ENCODE assay signal across 17 cellular contexts in genomic region chr1:247105966-247106365, GRCh38. TPM values are rescaled to one million over a fixed set of nuclear protein-coding genes. Genes with fewer than 3 reads are reported as not detected.
A peak's percentile ranks its signal among the peaks of the same experiment; 100 is the strongest.
DNase-seq lines count a peak whose midpoint lies in the region; ATAC-seq and TF ChIP-seq lines count a peak whose summit lies in the region.
"Had no signal": no experiment of that assay in that cellular context is flagged by ENCODE, and none has a peak within 500 bp of the region (broad histone marks: within the 10 kb centered on the region; RNA-seq: fewer than 3 reads in every experiment).

No MANE protein-coding gene starts in this region.

- no peak overlapping the region for H3K4ac ChIP-seq in mesendoderm (ENCODE audit: low read depth, low read length)

- no peak for DNase-seq in CD4-positive, alpha-beta T cell
- DNase-seq in activated B cell treated with CpG ODN at 0.5 μM for 24 hours (no peak), mesendoderm (no peak), progenitor cell of endocrine pancreas (ENCODE audit: low spot score, unreplicated experiment) (no peak)
- no peak for DNase-seq in activated CD4-positive, alpha-beta T cell treated with anti-CD3 and anti-CD28 coated beads for 4 hours
- DNase-seq: C1 segment of cervical spinal cord, COR-L47, DMS153, DMS79 treated with DMSO at 0.1 percent for 48 hours, EL, HCEC 1CT, HFFc6, IMR-90 had no signal

- peaks cover 21% of the 10 kb centered on the region for H3K9me3 ChIP-seq in CD4-positive, alpha-beta T cell (ENCODE audit: control insufficient read depth, low read length)

- peak overlapping the region; percentile 32 for H3K18ac ChIP-seq in mesendoderm (ENCODE audit: low read length)

- H3K56ac ChIP-seq in mesendoderm (ENCODE audit: low read length): no peak overlapping the region

- peaks cover 17% of the 10 kb centered on the region for H3K79me2 ChIP-seq in mesendoderm (ENCODE audit: control insufficient read depth, insufficient read depth, low read length)

- no peak overlapping the region for H4K8ac ChIP-seq in mesendoderm (ENCODE audit: low read depth, low read length)

- H3K9me3 Mint-ChIP-seq in CD4-positive, alpha-beta T cell: no peaks in the 10 kb centered on the region
- H3K9me3 Mint-ChIP-seq in activated B cell treated with CpG ODN at 0.5 μM for 24 hours (peaks cover 17% of the 10 kb centered on the region), progenitor cell of endocrine pancreas (ENCODE audit: low read depth) (peaks cover 15% of the 10 kb centered on the region)

- no peak overlapping the region for H2BK15ac ChIP-seq in mesendoderm (replicated peaks; ENCODE audit: low read depth)

- intact Hi-C loops in CD4-positive, alpha-beta T cell (cut with DNase I, micrococcal nuclease): loop anchor here in 1 of 2 experiments (5.0 to 10.0 kb wide), 4 partner anchors 34 to 599 kb away; partner anchors contain the start of genes CNST, SMYD3 and TFB2M
- intact Hi-C loops in activated B cell treated with CpG ODN at 0.5 μM for 24 hours (cut with micrococcal nuclease): loop anchor here (10.0 kb wide), 1 partner anchor 541 kb away; the partner anchor contains the start of genes CNST and TFB2M

- peak overlapping the region; percentile 35 for H3K4me3 Mint-ChIP-seq in CD4-positive, alpha-beta T cell
- H3K4me3 Mint-ChIP-seq in activated B cell treated with CpG ODN at 0.5 μM for 24 hours: peak overlapping the region; percentile 19
- peak overlapping the region; percentile 29 for H3K4me3 Mint-ChIP-seq in progenitor cell of endocrine pancreas (ENCODE audit: low read depth)
- H3K4me3 Mint-ChIP-seq: HFFc6 had no signal

- no peak overlapping the region for H3K27ac Mint-ChIP-seq in CD4-positive, alpha-beta T cell
- H3K27ac Mint-ChIP-seq in activated B cell treated with CpG ODN at 0.5 μM for 24 hours (no peak overlapping the region), progenitor cell of endocrine pancreas (peak overlapping the region; percentile 91)
- H3K27ac Mint-ChIP-seq: CD8-positive, alpha-beta T cell; HFFc6 had no signal

- TF ChIP-seq CTCF in CD4-positive, alpha-beta T cell (IDR thresholded peaks at IDR 0.05): no peak
- TF ChIP-seq CTCF in activated B cell treated with CpG ODN at 0.5 μM for 24 hours (IDR thresholded peaks at IDR 0.05): no peak
- TF ChIP-seq CTCF in progenitor cell of endocrine pancreas (IDR thresholded peaks at IDR 0.05; ENCODE audit: unreplicated experiment): no peak

- H2BK120ac ChIP-seq in mesendoderm (ENCODE audit: low read depth, low read length): no peak overlapping the region

- POLR2A ChIA-PET in CD4-positive, alpha-beta T cell (lab: Charles Lee): no interaction called here
- POLR2A ChIA-PET in activated B cell treated with CpG ODN at 0.5 μM for 24 hours (lab: Charles Lee): no interaction called here

- ATAC-seq in CD4-positive, alpha-beta T cell (ENCODE audit: poor library complexity): no peak
- no peak for ATAC-seq in activated B cell treated with CpG ODN at 0.5 μM for 24 hours (ENCODE audit: low read depth)
- no peak for ATAC-seq in GM21515 (IDR thresholded peaks at IDR 0.05; ENCODE audit: unreplicated experiment)
- no peak for ATAC-seq in GM21360 (IDR thresholded peaks at IDR 0.05; ENCODE audit: unreplicated experiment)
- ATAC-seq: CD8-positive, alpha-beta T cell had no signal

- H3K27ac ChIP-seq in CD4-positive, alpha-beta T cell (ENCODE audit: low read depth, low read length): no peak overlapping the region
- no peak overlapping the region for H3K27ac ChIP-seq in mesendoderm (ENCODE audit: low read depth, low read length)
- H3K27ac ChIP-seq: HL-60 had no signal

- peaks cover 4% of the 10 kb centered on the region for H3K79me1 ChIP-seq in mesendoderm (ENCODE audit: low read length)

- no peak overlapping the region for H3K4me2 ChIP-seq in mesendoderm (ENCODE audit: low read length)

- H3K23ac ChIP-seq in mesendoderm (ENCODE audit: low read length): no peak overlapping the region

- H3K4me1 Mint-ChIP-seq in CD4-positive, alpha-beta T cell (ENCODE audit: low read depth): peaks cover 30% of the 10 kb centered on the region
- H3K4me1 Mint-ChIP-seq in activated B cell treated with CpG ODN at 0.5 μM for 24 hours (peaks cover 26% of the 10 kb centered on the region), progenitor cell of endocrine pancreas (ENCODE audit: low read depth) (peaks cover 20% of the 10 kb centered on the region)

- H3K27me3 Mint-ChIP-seq in CD4-positive, alpha-beta T cell: peaks cover 50% of the 10 kb centered on the region
- H3K27me3 Mint-ChIP-seq in activated B cell treated with CpG ODN at 0.5 μM for 24 hours (peaks cover 37% of the 10 kb centered on the region), progenitor cell of endocrine pancreas (no peaks in the 10 kb centered on the region)

- H3K9ac ChIP-seq in mesendoderm (ENCODE audit: low read length): no peak overlapping the region

- H4K5ac ChIP-seq in mesendoderm (ENCODE audit: low read length): no peak overlapping the region

- H3K4me1 ChIP-seq in mesendoderm (ENCODE audit: control insufficient read depth, low read depth, low read length): peaks cover 2% of the 10 kb centered on the region

- H3K27me3 ChIP-seq in CD4-positive, alpha-beta T cell (ENCODE audit: control insufficient read depth, insufficient read depth, low read length): peaks cover 22% of the 10 kb centered on the region
- H3K27me3 ChIP-seq in mesendoderm (ENCODE audit: insufficient read depth, low read length, poor library complexity): peaks cover 2% of the 10 kb centered on the region

- no CpG with 5 or more reads among the region's 15 CpGs for WGBS in mesendoderm (ENCODE audit: extremely low coverage, insufficient coverage, low lambda C conversion rate)

- no peak overlapping the region for H3K4me3 ChIP-seq in mesendoderm (ENCODE audit: low read length)

- CTCF ChIA-PET in CD4-positive, alpha-beta T cell (lab: Charles Lee): no interaction called here
- CTCF ChIA-PET in activated B cell treated with CpG ODN at 0.5 μM for 24 hours (lab: Charles Lee): no interaction called here

- H3K36me3 Mint-ChIP-seq in CD4-positive, alpha-beta T cell (ENCODE audit: low read depth): peaks cover 28% of the 10 kb centered on the region
- H3K36me3 Mint-ChIP-seq in activated B cell treated with CpG ODN at 0.5 μM for 24 hours (ENCODE audit: low read depth) (peaks cover 25% of the 10 kb centered on the region), progenitor cell of endocrine pancreas (ENCODE audit: insufficient read depth) (peaks cover 29% of the 10 kb centered on the region)

- no peak overlapping the region for H2BK5ac ChIP-seq in mesendoderm (ENCODE audit: low read length)

- no peaks in the 10 kb centered on the region for H3K36me3 ChIP-seq in mesendoderm (ENCODE audit: control insufficient read depth, insufficient read depth, low read length)

- no peak overlapping the region for H2AK5ac ChIP-seq in mesendoderm (ENCODE audit: low read length)

RNA-seq across cellular contexts. Expression of gene ZNF669, which starts 1.8 kb away (rescaled TPM):
- 10 to 100 TPM; 13.2 to 15.1 TPM for total RNA-seq in CD4-positive, alpha-beta T cell
- 17.5 and 18.0 TPM in 2 replicates for total RNA-seq in activated B cell treated with CpG ODN at 0.5 μM for 24 hours
- 11.9 TPM for polyA plus RNA-seq in mesendoderm (2013, experiment 1 of 2)
- 10.9 TPM for polyA plus RNA-seq in mesendoderm (2013, experiment 2 of 2)
- 19.7 and 21.8 TPM in 2 replicates for total RNA-seq in progenitor cell of endocrine pancreas

RNA-seq across cellular contexts. Expression of gene ZNF670, which starts 27.4 kb away (rescaled TPM):
- total RNA-seq in CD4-positive, alpha-beta T cell: under 1 TPM; 0.16 to 0.28 TPM
- total RNA-seq in activated B cell treated with CpG ODN at 0.5 μM for 24 hours: 6.1 and 6.2 TPM in 2 replicates
- 6.5 TPM for polyA plus RNA-seq in mesendoderm (2013, experiment 1 of 2)
- 5.9 TPM for polyA plus RNA-seq in mesendoderm (2013, experiment 2 of 2)
- 13.0 and 13.7 TPM in 2 replicates for total RNA-seq in progenitor cell of endocrine pancreas
